ENCODE assay signal across 1 cellular context in genomic region chr16:58684354-58685083, GRCh38.
TF ChIP-seq lines count a peak whose summit lies in the region.

Gene SLC38A7, minus strand, starts transcription at chr16:58684770. Its CDS starts 4,644 bp downstream, at chr16:58680126.

TF ChIP-seq in K562, 482 proteins besides CTCF, POLR2A, EP300 and RAD21 (continued from another document and continues in another):
- TF ChIP-seq CHCHD3 (CRISPR knock-in tag; IDR thresholded peaks at IDR 0.05) (no peak), OTX1 (CRISPR knock-in tag; IDR thresholded peaks at IDR 0.05) (no peak), IRF2 (CRISPR knock-in tag; IDR thresholded peaks at IDR 0.05) (no peak), ATF1 (CRISPR knock-in tag; IDR thresholded peaks at IDR 0.05) (no peak), ATF1 (tag; IDR thresholded peaks at IDR 0.05) (peak; percentile 91), FOXP1 (CRISPR knock-in tag; IDR thresholded peaks at IDR 0.05) (no peak), VEZF1 (CRISPR knock-in tag; IDR thresholded peaks at IDR 0.05) (no peak), HMG20B (CRISPR knock-in tag; IDR thresholded peaks at IDR 0.05) (no peak), ZNF133 (CRISPR knock-in tag; IDR thresholded peaks at IDR 0.05) (no peak), MXI1 (IDR thresholded peaks at IDR 0.05; ENCODE audit: low read depth, low read length) (peak; percentile 61; the same call in 1 of the 2 replicates), CTBP1 (IDR thresholded peaks at IDR 0.05; ENCODE audit: borderline replicate concordance) (no peak), ATF6 (CRISPR knock-in tag; IDR thresholded peaks at IDR 0.05) (no peak), NKRF (IDR thresholded peaks at IDR 0.05; ENCODE audit: borderline replicate concordance) (peak; percentile 96), XRCC3 (IDR thresholded peaks at IDR 0.05) (no peak), ZNF668 (CRISPR knock-in tag; IDR thresholded peaks at IDR 0.05) (no peak), CGGBP1 (CRISPR knock-in tag; IDR thresholded peaks at IDR 0.05) (no peak), ZBTB12 (CRISPR knock-in tag; IDR thresholded peaks at IDR 0.05) (no peak), FOXA3 (CRISPR knock-in tag; conservative IDR thresholded peaks at IDR 0.05 in 1 of 2, IDR thresholded peaks at IDR 0.05 in 1 of 2) (no peak), XRCC4 (IDR thresholded peaks at IDR 0.05; ENCODE audit: extremely low read depth, insufficient read depth, insufficient read length) (no peak), CBX2 (IDR thresholded peaks at IDR 0.05; ENCODE audit: insufficient read depth, low read length, poor library complexity, severe bottlenecking) (no peak), KHSRP (IDR thresholded peaks at IDR 0.05) (no peak), TAF7 (tag; IDR thresholded peaks at IDR 0.05) (no peak), ARID3A (IDR thresholded peaks at IDR 0.05; ENCODE audit: borderline replicate concordance, low read depth, low read length) (no peak), YY1 (IDR thresholded peaks at IDR 0.05; ENCODE audit: borderline replicate concordance in 1 of 3, control insufficient read depth in 1 of 3, extremely low read depth in 1 of 3, insufficient read depth in 3 of 3, insufficient read length in 1 of 3, insufficient replicate concordance in 2 of 3, low read depth in 1 of 3, low read length in 2 of 3) (peak in 2 of 3 experiments; percentile 69 to 73), CREB1 (IDR thresholded peaks at IDR 0.05) (peak; percentile 31; the same call in 1 of the 2 replicates), CREB1 (CRISPR knock-in tag; IDR thresholded peaks at IDR 0.05) (peak; percentile 27; the same call in 1 of the 2 replicates), ZNF655 (CRISPR knock-in tag; IDR thresholded peaks at IDR 0.05) (no peak), CCAR2 (IDR thresholded peaks at IDR 0.05; ENCODE audit: low read depth, low read length) (no peak), DACH1 (IDR thresholded peaks at IDR 0.05; ENCODE audit: partially characterized antibody) (no peak), ZNF280B (CRISPR knock-in tag; IDR thresholded peaks at IDR 0.05) (no peak), ZSCAN29 (IDR thresholded peaks at IDR 0.05) (no peak), SOX6 (IDR thresholded peaks at IDR 0.05) (0 out of 2 replicates have a peak, but pooled peaks have one; percentile 14), RBM34 (IDR thresholded peaks at IDR 0.05; ENCODE audit: borderline replicate concordance, insufficient read depth, low read length) (no peak), ARID2 (IDR thresholded peaks at IDR 0.05) (no peak), DEAF1 (CRISPR knock-in tag; IDR thresholded peaks at IDR 0.05) (no peak), ZFP1 (CRISPR knock-in tag; IDR thresholded peaks at IDR 0.05) (no peak), FOXJ2 (tag; IDR thresholded peaks at IDR 0.05) (peak; percentile 72), ELK1 (CRISPR knock-in tag; IDR thresholded peaks at IDR 0.05) (no peak), PRDM10 (IDR thresholded peaks at IDR 0.05; ENCODE audit: partially characterized antibody) (no peak), RBM15 (IDR thresholded peaks at IDR 0.05; ENCODE audit: insufficient read depth, low read length) (no peak), SREBF2 (CRISPR knock-in tag; IDR thresholded peaks at IDR 0.05) (no peak), MEF2A (IDR thresholded peaks at IDR 0.05; ENCODE audit: control insufficient read depth, low read depth, low read length) (no peak)
